8 cellular contexts compared by ENCODE assay signal in genomic region chr2:202238234-202239197, GRCh38.
DNase-seq lines count a peak whose midpoint lies in the region; ATAC-seq and TF ChIP-seq lines count a peak whose summit lies in the region.

TSS of gene SUMO1 (minus strand) at chr2:202238597. CDS start at chr2:202238451, 146 bp downstream.

- no peaks in the 10 kb centered on the region for H3K36me3 Mint-ChIP-seq in activated naive CD4-positive, alpha-beta T cell treated with anti-CD3 and anti-CD28 coated beads, Interleukin-2, amount 50 U/mL, for 24 hours

- peak within 1 kb of the TSS; percentile 96 for H3K4me3 Mint-ChIP-seq in activated naive CD4-positive, alpha-beta T cell treated with anti-CD3 and anti-CD28 coated beads, Interleukin-2, amount 50 U/mL, for 24 hours

- peak within 1 kb of the TSS; percentile 97 for H3K27ac Mint-ChIP-seq in activated naive CD4-positive, alpha-beta T cell treated with anti-CD3 and anti-CD28 coated beads, Interleukin-2, amount 50 U/mL, for 24 hours

- H3K4me3 ChIP-seq in GM08714 (ENCODE audit: low read length), result peak within 1 kb of the TSS; percentile 86

- DNase-seq in NCI-H1092 (lab: John Stamatoyannopoulos, UW) (peak; percentile 82), globus pallidus (ENCODE audit: low spot score) (peak; percentile 90), nucleus accumbens (lab: John Stamatoyannopoulos, UW) (peak; percentile 9 to 95 (median 85)), superior temporal gyrus (ENCODE audit: extremely low spot score) (peak; percentile 96)

- no peaks in the 10 kb centered on the region for H3K9me3 Mint-ChIP-seq in activated naive CD4-positive, alpha-beta T cell treated with anti-CD3 and anti-CD28 coated beads, Interleukin-2, amount 50 U/mL, for 24 hours

- peaks cover 37% of the 10 kb centered on the region for H3K4me1 Mint-ChIP-seq in activated naive CD4-positive, alpha-beta T cell treated with anti-CD3 and anti-CD28 coated beads, Interleukin-2, amount 50 U/mL, for 24 hours

- no peaks in the 10 kb centered on the region for H3K27me3 Mint-ChIP-seq in activated naive CD4-positive, alpha-beta T cell treated with anti-CD3 and anti-CD28 coated beads, Interleukin-2, amount 50 U/mL, for 24 hours

- ATAC-seq in HG02588 (IDR thresholded peaks at IDR 0.05; ENCODE audit: unreplicated experiment) (peak; percentile 98), SK-N-SH treated with all-trans-retinoic acid at 6 μM for 48 hours (peak; percentile 96)

TF ChIP-seq in SK-N-SH treated with all-trans-retinoic acid at 6 μM for 48 hours, 23 proteins besides CTCF, POLR2A, EP300 and RAD21:
- TF ChIP-seq POU6F1 (CRISPR knock-in tag; IDR thresholded peaks at IDR 0.05; ENCODE audit: borderline replicate concordance, low read depth) (no peak), BACH2 (CRISPR knock-in tag; IDR thresholded peaks at IDR 0.05; ENCODE audit: borderline replicate concordance) (no peak), ISL1 (CRISPR knock-in tag; IDR thresholded peaks at IDR 0.05) (no peak), ZC3H10 (CRISPR knock-in tag; IDR thresholded peaks at IDR 0.05) (no peak), ZNF8 (CRISPR knock-in tag; IDR thresholded peaks at IDR 0.05) (no peak), CSDC2 (CRISPR knock-in tag; IDR thresholded peaks at IDR 0.05) (no peak), SNAI2 (CRISPR knock-in tag; IDR thresholded peaks at IDR 0.05) (no peak), GLIS3 (CRISPR knock-in tag; IDR thresholded peaks at IDR 0.05) (no peak), CSRNP3 (CRISPR knock-in tag; IDR thresholded peaks at IDR 0.05) (no peak), ESRRG (CRISPR knock-in tag; IDR thresholded peaks at IDR 0.05) (no peak)
TF ChIP-seq in SK-N-SH treated with all-trans-retinoic acid at 6 μM for 48 hours: peak in this region for 0.

Comparison
In these comparisons a context has a peak if more than half of its experiments do, and no peak if none do; other contexts are left out.
1. Peak in every context shown above with its lines: DNase-seq, ATAC-seq and H3K4me3 ChIP-seq.